1 cellular context compared by ENCODE assay signal in genomic region chr12:7188557-7189397, GRCh38.
TF ChIP-seq lines count a peak whose summit lies in the region.

No MANE protein-coding gene starts in this region.

TF ChIP-seq in HEK293, 187 proteins besides CTCF, POLR2A, EP300 and RAD21 (continued from another document and continues in another):
- TF ChIP-seq ZNF350 (tag by site-specific recombination; IDR thresholded peaks at IDR 0.05) (no peak), ZFP37 (tag by site-specific recombination; IDR thresholded peaks at IDR 0.05) (no peak), ZNF362 (tag by site-specific recombination; IDR thresholded peaks at IDR 0.05) (no peak), ZNF366 (tag by site-specific recombination; conservative IDR thresholded peaks at IDR 0.05) (peak; percentile 65; the same call in 1 of the 2 replicates), HOXC10 (CRISPR knock-in tag; IDR thresholded peaks at IDR 0.05) (no peak), ZNF174 (tag by site-specific recombination; IDR thresholded peaks at IDR 0.05) (no peak), ZBTB11 (tag by site-specific recombination; conservative IDR thresholded peaks at IDR 0.05; ENCODE audit: low read depth) (no peak), ZNF449 (tag by site-specific recombination; IDR thresholded peaks at IDR 0.05) (no peak), SP2 (tag by site-specific recombination; IDR thresholded peaks at IDR 0.05) (0 out of 2 replicates have a peak, but pooled peaks have one; percentile 2), ZNF10 (tag by site-specific recombination; IDR thresholded peaks at IDR 0.05) (no peak), ZBTB10 (tag by site-specific recombination; IDR thresholded peaks at IDR 0.05) (no peak), HOXD13 (CRISPR knock-in tag; IDR thresholded peaks at IDR 0.05; ENCODE audit: borderline replicate concordance) (no peak), ZNF610 (tag by site-specific recombination; IDR thresholded peaks at IDR 0.05; ENCODE audit: borderline replicate concordance) (no peak), ZNF416 (tag by site-specific recombination; IDR thresholded peaks at IDR 0.05) (no peak), ZNF561 (tag by site-specific recombination; IDR thresholded peaks at IDR 0.05; ENCODE audit: borderline replicate concordance) (no peak), ZNF2 (tag by site-specific recombination; IDR thresholded peaks at IDR 0.05) (0 out of 2 replicates have a peak, but pooled peaks have one; percentile 57), ZNF747 (tag by site-specific recombination; IDR thresholded peaks at IDR 0.05) (no peak), ZNF138 (tag by site-specific recombination; IDR thresholded peaks at IDR 0.05; ENCODE audit: borderline replicate concordance) (no peak), ZNF776 (tag by site-specific recombination; IDR thresholded peaks at IDR 0.05; ENCODE audit: borderline replicate concordance) (no peak), ZBTB1 (tag by site-specific recombination; IDR thresholded peaks at IDR 0.05) (no peak), ZNF148 (tag by site-specific recombination; IDR thresholded peaks at IDR 0.05; ENCODE audit: borderline replicate concordance) (no peak), ZNF843 (tag by site-specific recombination; IDR thresholded peaks at IDR 0.05) (no peak), ZNF529 (tag by site-specific recombination; IDR thresholded peaks at IDR 0.05; ENCODE audit: insufficient replicate concordance) (no peak), ZNF571 (tag by site-specific recombination; IDR thresholded peaks at IDR 0.05) (no peak), GFI1B (tag by site-specific recombination; IDR thresholded peaks at IDR 0.05) (no peak), ZNF621 (tag by site-specific recombination; IDR thresholded peaks at IDR 0.05) (no peak), SCRT2 (tag by site-specific recombination; IDR thresholded peaks at IDR 0.05) (0 out of 2 replicates have a peak, but pooled peaks have one; percentile 33), KLF8 (tag by site-specific recombination; IDR thresholded peaks at IDR 0.05) (0 out of 2 replicates have a peak, but pooled peaks have one; percentile 31), ZNF473 (tag by site-specific recombination; IDR thresholded peaks at IDR 0.05) (no peak), ZNF585B (tag by site-specific recombination; IDR thresholded peaks at IDR 0.05) (no peak), ZNF501 (tag by site-specific recombination; IDR thresholded peaks at IDR 0.05) (no peak; the same call in 1 of the 2 replicates), ZNF785 (tag by site-specific recombination; IDR thresholded peaks at IDR 0.05) (no peak), BCL11A (tag by site-specific recombination; IDR thresholded peaks at IDR 0.05; ENCODE audit: low read depth) (no peak), ZNF658 (tag by site-specific recombination; IDR thresholded peaks at IDR 0.05) (no peak), ZNF274 (IDR thresholded peaks at IDR 0.05; ENCODE audit: low read length) (no peak), ZNF274 (tag by site-specific recombination; IDR thresholded peaks at IDR 0.05; ENCODE audit: borderline replicate concordance) (no peak), ZNF335 (tag by site-specific recombination; conservative IDR thresholded peaks at IDR 0.05) (peak; percentile 88), ZNF311 (tag by site-specific recombination; IDR thresholded peaks at IDR 0.05; ENCODE audit: borderline replicate concordance) (no peak), ZFP3 (tag by site-specific recombination; IDR thresholded peaks at IDR 0.05; ENCODE audit: low read depth) (no peak), ZNF302 (tag by site-specific recombination; IDR thresholded peaks at IDR 0.05; ENCODE audit: low read depth) (no peak), WT1 (tag by site-specific recombination; IDR thresholded peaks at IDR 0.05) (no peak), ZNF26 (tag by site-specific recombination; IDR thresholded peaks at IDR 0.05) (no peak), ZIC2 (tag by site-specific recombination; IDR thresholded peaks at IDR 0.05) (peak; percentile 30; the same call in 1 of the 2 replicates), GLI2 (tag by site-specific recombination; IDR thresholded peaks at IDR 0.05; ENCODE audit: borderline replicate concordance, low read depth) (no peak), ZNF596 (tag by site-specific recombination; IDR thresholded peaks at IDR 0.05) (no peak), ZNF707 (tag by site-specific recombination; IDR thresholded peaks at IDR 0.05) (no peak), OSR2 (tag by site-specific recombination; IDR thresholded peaks at IDR 0.05) (no peak), ZNF792 (tag by site-specific recombination; IDR thresholded peaks at IDR 0.05) (no peak), HOXA7 (CRISPR knock-in tag; IDR thresholded peaks at IDR 0.05; ENCODE audit: borderline replicate concordance) (no peak), GLI4 (tag by site-specific recombination; IDR thresholded peaks at IDR 0.05) (no peak), ZBTB48 (tag by site-specific recombination; IDR thresholded peaks at IDR 0.05) (peak; percentile 91), SCRT1 (tag by site-specific recombination; IDR thresholded peaks at IDR 0.05; ENCODE audit: borderline replicate concordance) (no peak), PBX3 (CRISPR knock-in tag; IDR thresholded peaks at IDR 0.05) (no peak), BCL6B (tag by site-specific recombination; IDR thresholded peaks at IDR 0.05) (no peak), ZBTB26 (tag by site-specific recombination; optimal IDR thresholded peaks at IDR 0.05) (no peak)
